Comparison of ENCODE assay signal across 38 cellular contexts in genomic region chr11:37527545-37527944, GRCh38.
"Had no signal": no experiment of that assay in that cellular context is flagged by ENCODE, and none has a peak within 500 bp of the region (broad histone marks: within the 10 kb centered on the region; RNA-seq: fewer than 3 reads in every experiment).

No MANE protein-coding gene starts in this region.

- FAIRE-seq: astrocyte, bronchial epithelial cell had no signal

- H3K4me1 Mint-ChIP-seq: activated naive CD4-positive, alpha-beta T cell treated with anti-CD3 and anti-CD28 coated beads, Interleukin-2, amount 10 ng/mL, durations not matched to agents 7 days and 5 days; activated naive CD4-positive, alpha-beta T cell treated with anti-CD3 and anti-CD28 coated beads, Interleukin-2, amount 50 U/mL, for 24 hours; activated naive CD8-positive, alpha-beta T cell treated with anti-CD3 and anti-CD28 coated beads for 36 hours; activated naive CD8-positive, alpha-beta T cell treated with anti-CD3 and anti-CD28 coated beads, Interleukin-2, amount 10 ng/mL, durations not matched to agents 7 days and 5 days; activated naive CD8-positive, alpha-beta T cell treated with anti-CD3 and anti-CD28 coated beads, Interleukin-2, amount 50 U/mL, for 24 hours; activated T-helper 17 cell treated with anti-CD3 and anti-CD28 coated beads, Interleukin-2, amount 50 U/mL, for 72 hours; central memory CD8-positive, alpha-beta T cell had no signal

- H3K27me3 ChIP-seq: adrenal gland, ascending aorta, body of pancreas, brain microvascular endothelial cell, breast epithelium, cardiac muscle cell had no signal

- H3K27ac Mint-ChIP-seq: activated naive CD4-positive, alpha-beta T cell treated with anti-CD3 and anti-CD28 coated beads for 36 hours; activated naive CD4-positive, alpha-beta T cell treated with anti-CD3 and anti-CD28 coated beads, Interleukin-2, amount 10 ng/mL, durations not matched to agents 7 days and 5 days; activated naive CD4-positive, alpha-beta T cell treated with anti-CD3 and anti-CD28 coated beads, Interleukin-2, amount 50 U/mL, for 24 hours; activated naive CD4-positive, alpha-beta T cell treated with anti-CD3 and anti-CD28 coated beads, Interleukin-2, amount 50 U/mL, for 72 hours; activated naive CD8-positive, alpha-beta T cell; activated naive CD8-positive, alpha-beta T cell treated with anti-CD3 and anti-CD28 coated beads for 36 hours; activated naive CD8-positive, alpha-beta T cell treated with anti-CD3 and anti-CD28 coated beads, Interleukin-2, amount 10 ng/mL, durations not matched to agents 7 days and 5 days; activated naive CD8-positive, alpha-beta T cell treated with anti-CD3 and anti-CD28 coated beads, Interleukin-2, amount 50 U/mL, for 24 hours; activated T-cell treated with anti-CD3 and anti-CD28 coated beads, Interleukin-2, amount 50 U/mL, for 72 hours; activated T-helper 1 cell treated with anti-CD3 and anti-CD28 coated beads, Interleukin-12 subunit alpha, Interleukin-12 subunit beta, Interleukin-2, Interleukin-4 antibody, amounts not matched to agents 30 ng/mL and 10 ng/mL and 1 ng/mL, durations not matched to agents 14 hours and 24 hours and 36 hours; activated T-helper 17 cell treated with anti-CD3 and anti-CD28 coated beads, Interleukin-2, amount 50 U/mL, for 72 hours; activated T-helper 2 cell treated with anti-CD3 and anti-CD28 coated beads, Interferon-gamma antibody, Interleukin-2, Interleukin-4, amounts not matched to agents 10 μg/mL and 5 μg/mL and 100 μg/mL, durations not matched to agents 14 hours and 24 hours and 36 hours; brain had no signal

- H3K4me1 ChIP-seq: adrenal gland, ascending aorta, body of pancreas, breast epithelium had no signal

- ATAC-seq: activated naive CD4-positive, alpha-beta T cell treated with anti-CD3 and anti-CD28 coated beads, Interleukin-2, amount 50 U/mL, for 72 hours; activated naive CD8-positive, alpha-beta T cell treated with anti-CD3 and anti-CD28 coated beads, Interleukin-2, amount 50 U/mL, for 24 hours; activated T-cell treated with anti-CD3 and anti-CD28 coated beads, Interleukin-2, amount 50 U/mL, for 4 hours; activated T-cell treated with anti-CD3 and anti-CD28 coated beads, Interleukin-2, amount 50 U/mL, for 72 hours; activated T-helper 17 cell treated with anti-CD3 and anti-CD28 coated beads, Interleukin-2, amount 50 U/mL, for 72 hours; body of pancreas had no signal

- H3K4me3 Mint-ChIP-seq: activated naive CD4-positive, alpha-beta T cell treated with anti-CD3 and anti-CD28 coated beads for 36 hours; activated naive CD4-positive, alpha-beta T cell treated with anti-CD3 and anti-CD28 coated beads, Interleukin-2, amount 10 ng/mL, durations not matched to agents 7 days and 5 days; activated naive CD4-positive, alpha-beta T cell treated with anti-CD3 and anti-CD28 coated beads, Interleukin-2, amount 50 U/mL, for 24 hours; activated naive CD8-positive, alpha-beta T cell; activated naive CD8-positive, alpha-beta T cell treated with anti-CD3 and anti-CD28 coated beads for 36 hours; activated naive CD8-positive, alpha-beta T cell treated with anti-CD3 and anti-CD28 coated beads, Interleukin-2, amount 10 ng/mL, durations not matched to agents 7 days and 5 days; activated naive CD8-positive, alpha-beta T cell treated with anti-CD3 and anti-CD28 coated beads, Interleukin-2, amount 50 U/mL, for 24 hours; activated T-cell treated with anti-CD3 and anti-CD28 coated beads, Interleukin-2, amount 50 U/mL, for 4 hours; activated T-cell treated with anti-CD3 and anti-CD28 coated beads, Interleukin-2, amount 50 U/mL, for 72 hours; activated T-helper 1 cell treated with anti-CD3 and anti-CD28 coated beads, Interleukin-12 subunit alpha, Interleukin-12 subunit beta, Interleukin-2, Interleukin-4 antibody, amounts not matched to agents 30 ng/mL and 10 ng/mL and 1 ng/mL, durations not matched to agents 14 hours and 24 hours and 36 hours; activated T-helper 17 cell treated with anti-CD3 and anti-CD28 coated beads, Interleukin-2, amount 50 U/mL, for 72 hours; brain; central memory CD8-positive, alpha-beta T cell had no signal

- H3K9me3 ChIP-seq: ascending aorta had no signal

- H3K36me3 ChIP-seq: adrenal gland, ascending aorta, brain microvascular endothelial cell, breast epithelium, cardiac muscle cell had no signal

- H3K27ac ChIP-seq: adrenal gland, ascending aorta, body of pancreas, brain microvascular endothelial cell, breast epithelium, cardiac muscle cell had no signal

- H3K27me3 Mint-ChIP-seq: activated naive CD4-positive, alpha-beta T cell treated with anti-CD3 and anti-CD28 coated beads, Interleukin-2, amount 10 ng/mL, durations not matched to agents 7 days and 5 days; activated naive CD4-positive, alpha-beta T cell treated with anti-CD3 and anti-CD28 coated beads, Interleukin-2, amount 50 U/mL, for 24 hours; activated naive CD8-positive, alpha-beta T cell; activated naive CD8-positive, alpha-beta T cell treated with anti-CD3 and anti-CD28 coated beads for 36 hours; activated naive CD8-positive, alpha-beta T cell treated with anti-CD3 and anti-CD28 coated beads, Interleukin-2, amount 10 ng/mL, durations not matched to agents 7 days and 5 days; activated naive CD8-positive, alpha-beta T cell treated with anti-CD3 and anti-CD28 coated beads, Interleukin-2, amount 50 U/mL, for 24 hours; activated T-helper 17 cell treated with anti-CD3 and anti-CD28 coated beads, Interleukin-2, amount 50 U/mL, for 72 hours; central memory CD8-positive, alpha-beta T cell had no signal

- H3K4me3 ChIP-seq: adrenal gland, ascending aorta, body of pancreas, breast epithelium, cardiac muscle cell had no signal

- H3K36me3 Mint-ChIP-seq: activated naive CD4-positive, alpha-beta T cell treated with anti-CD3 and anti-CD28 coated beads, Interleukin-2, amount 10 ng/mL, durations not matched to agents 7 days and 5 days; activated naive CD4-positive, alpha-beta T cell treated with anti-CD3 and anti-CD28 coated beads, Interleukin-2, amount 50 U/mL, for 24 hours; activated naive CD8-positive, alpha-beta T cell; activated naive CD8-positive, alpha-beta T cell treated with anti-CD3 and anti-CD28 coated beads for 36 hours; activated naive CD8-positive, alpha-beta T cell treated with anti-CD3 and anti-CD28 coated beads, Interleukin-2, amount 10 ng/mL, durations not matched to agents 7 days and 5 days; brain had no signal

- DNase-seq: activated effector memory CD4-positive, alpha-beta T cell treated with anti-CD3 and anti-CD28 coated beads, Interleukin-2, amount 50 U/mL, for 16 hours; activated effector memory CD4-positive, alpha-beta T cell treated with Interleukin-2 at 50 U/mL for 16 hours; activated gamma-delta T cell; activated gamma-delta T cell treated with Interleukin-2 at 50 U/mL for 16 hours; activated naive CD4-positive, alpha-beta T cell; activated naive CD4-positive, alpha-beta T cell treated with anti-CD3 and anti-CD28 coated beads for 36 hours; activated naive CD4-positive, alpha-beta T cell treated with anti-CD3 and anti-CD28 coated beads, Interleukin-2, amount 10 ng/mL, durations not matched to agents 7 days and 5 days; activated naive CD4-positive, alpha-beta T cell treated with anti-CD3 and anti-CD28 coated beads, Interleukin-2, amount 50 U/mL, for 16 hours; activated naive CD4-positive, alpha-beta T cell treated with Interleukin-2 at 50 U/mL for 16 hours; activated naive CD8-positive, alpha-beta T cell treated with anti-CD3 and anti-CD28 coated beads for 36 hours; activated naive CD8-positive, alpha-beta T cell treated with anti-CD3 and anti-CD28 coated beads, Interleukin-2, amount 10 ng/mL, durations not matched to agents 7 days and 5 days; activated naive CD8-positive, alpha-beta T cell treated with anti-CD3 and anti-CD28 coated beads, Interleukin-2, amount 50 U/mL, for 24 hours; activated T-cell treated with anti-CD3 and anti-CD28 coated beads, Interleukin-2, amount 50 U/mL, for 4 hours; activated T-cell treated with anti-CD3 and anti-CD28 coated beads, Interleukin-2, amount 50 U/mL, for 48 hours; activated T-cell treated with anti-CD3 and anti-CD28 coated beads, Interleukin-2, amount 50 U/mL, for 72 hours; adrenal gland; amniotic stem cell; amygdala; anterior cingulate cortex; aorta; body of pancreas; brain microvascular endothelial cell; caudate nucleus; central memory CD4-positive, alpha-beta T cell; cerebellar nuclear complex had no signal
